26 cellular contexts compared by ENCODE assay signal in the genomic region with DNA sequence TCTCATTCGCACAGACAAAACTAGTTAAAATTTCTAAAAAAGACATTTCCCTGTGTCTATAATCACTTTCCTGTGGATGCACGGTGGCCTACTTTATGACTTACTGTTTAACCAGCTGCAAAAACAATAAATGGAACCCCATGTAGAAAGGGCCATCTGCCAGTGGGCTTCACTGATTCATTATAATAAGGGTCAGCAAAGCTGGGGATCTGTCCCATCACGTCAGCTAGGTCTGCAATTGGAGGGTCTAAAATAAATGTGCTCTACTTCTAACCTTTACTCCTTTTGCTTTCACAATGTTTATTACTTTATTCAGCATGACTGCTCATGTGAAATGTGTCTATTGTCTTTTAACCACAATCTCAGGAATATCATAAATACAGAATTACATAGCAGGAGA. TPM values are rescaled to one million over a fixed set of nuclear protein-coding genes. Genes with fewer than 3 reads are reported as not detected.
DNase-seq lines count a peak whose midpoint lies in the region; ATAC-seq and TF ChIP-seq lines count a peak whose summit lies in the region.
"Had no signal": no experiment of that assay in that cellular context is flagged by ENCODE, and none has a peak within 500 bp of the region (broad histone marks: within the 10 kb centered on the region; RNA-seq: fewer than 3 reads in every experiment).

No MANE protein-coding gene starts in this region.

- ATAC-seq in HG03457 (IDR thresholded peaks at IDR 0.05; ENCODE audit: unreplicated experiment), result no peak
- ATAC-seq: activated CD8-positive, alpha-beta memory T cell treated with anti-CD3 and anti-CD28 coated beads, Interleukin-2, amount 10 ng/mL, durations not matched to agents 7 days and 5 days; activated naive CD8-positive, alpha-beta T cell treated with anti-CD3 and anti-CD28 coated beads, Interleukin-2, amount 50 U/mL, for 24 hours; lower lobe of right lung; natural killer cell had no signal

- no peaks in the 10 kb centered on the region for H3K9me3 ChIP-seq in MG63
- H3K9me3 ChIP-seq: colonic mucosa, lower lobe of right lung, Peyer's patch had no signal

- TF ChIP-seq CTCF in astrocyte of the cerebellum (IDR thresholded peaks at IDR 0.05; ENCODE audit: low read depth, low read length, missing control alignments), result no peak

- H3K36me3 ChIP-seq in MG63, result no peaks in the 10 kb centered on the region
- H3K36me3 ChIP-seq: BLaER1 treated with 17β-estradiol and CSF1 and Interleukin-3, amounts not matched to agents 10 nM and 100 nM; brain microvascular endothelial cell; colonic mucosa; lower lobe of right lung; Peyer's patch; spleen had no signal

- in situ Hi-C loops in astrocyte of the cerebellum (cut with HindIII; ENCODE audit: low sequenced_read_pairs), result no loop called here

- no peaks in the 10 kb centered on the region for H3K27me3 ChIP-seq in MG63
- H3K27me3 ChIP-seq: BLaER1 treated with 17β-estradiol and CSF1 and Interleukin-3, amounts not matched to agents 10 nM and 100 nM; brain microvascular endothelial cell; colonic mucosa; Peyer's patch; spleen had no signal

- DNase-seq in MG63, result peak; percentile 55
- DNase-seq in NCI-H2081 treated with DMSO at 0.1 percent for 48 hours (lab: John Stamatoyannopoulos, UW), result peak; percentile 90
- peak; percentile 94 for DNase-seq in astrocyte of the cerebellum (ENCODE audit: low read depth)
- DNase-seq in retina, result peak; percentile 63
- DNase-seq in NCI-H1436 treated with DMSO at 0.1 percent for 48 hours (lab: John Stamatoyannopoulos, UW), result no peak
- no peak for DNase-seq in HPDE6-E6E7 (ENCODE audit: extremely low spot score)
- DNase-seq: activated B cell treated with CpG ODN at 0.5 μM for 24 hours; activated CD8-positive, alpha-beta memory T cell treated with anti-CD3 and anti-CD28 coated beads, Interleukin-2, amount 10 ng/mL, durations not matched to agents 7 days and 5 days; activated naive CD8-positive, alpha-beta T cell treated with anti-CD3 and anti-CD28 coated beads, Interleukin-2, amount 50 U/mL, for 24 hours; activated T-cell treated with anti-CD3 and anti-CD28 coated beads, Interleukin-2, amount 50 U/mL, for 48 hours; brain microvascular endothelial cell; Calu3; colonic mucosa; effector memory CD4-positive, alpha-beta T cell; H9; Kasumi-1; kidney; lower lobe of right lung; natural killer cell; NCI-H510A treated with DMSO at 0.1 percent for 48 hours; Peyer's patch; spleen; stimulated activated CD4-positive, alpha-beta T cell treated with anti-CD3 and anti-CD28 coated beads, Interleukin-2, amount 100 ng/mL, for 48 hours; trophoblast cell had no signal

- no peak overlapping the region for H3K4me3 ChIP-seq in MG63
- no peak overlapping the region for H3K4me3 ChIP-seq in astrocyte of the cerebellum (ENCODE audit: low read depth, low read length)
- H3K4me3 ChIP-seq: BLaER1 treated with 17β-estradiol and CSF1 and Interleukin-3, amounts not matched to agents 10 nM and 100 nM; colonic mucosa; lower lobe of right lung; Peyer's patch; spleen had no signal

RNA-seq across cellular contexts. Expression of a gene that starts 43.1 kb away (rescaled TPM):
- 52.0 and 72.4 TPM in 2 replicates for total RNA-seq in MG63 (2014; rRNA removed; shearing (Covaris generic); ENCODE audit: low replicate concordance)

Comparison
In these comparisons a context has a peak if more than half of its experiments do, and no peak if none do; other contexts are left out.
1. DNase-seq: peak in MG63 (single experiment), NCI-H2081 treated with DMSO at 0.1 percent for 48 hours (single experiment), astrocyte of the cerebellum (single experiment) and retina (single experiment); none in NCI-H1436 treated with DMSO at 0.1 percent for 48 hours (single experiment) and HPDE6-E6E7 (single experiment).